In genomic region chr3:138964264-138964663, GRCh38 we compare ENCODE assay signal across 30 cellular contexts. TPM values are rescaled to one million over a fixed set of nuclear protein-coding genes. Genes with fewer than 3 reads are reported as not detected.
"Had no signal": no experiment of that assay in that cellular context is flagged by ENCODE, and none has a peak within 500 bp of the region (broad histone marks: within the 10 kb centered on the region; RNA-seq: fewer than 3 reads in every experiment).

No MANE protein-coding gene starts in this region.

- H3K27me3 ChIP-seq: ascending aorta had no signal

- H3K4me3 ChIP-seq: ascending aorta had no signal

- ATAC-seq: activated CD8-positive, alpha-beta T cell treated with anti-CD3 and anti-CD28 coated beads for 36 hours; activated naive CD8-positive, alpha-beta T cell treated with anti-CD3 and anti-CD28 coated beads, Interleukin-2, amount 50 U/mL, for 24 hours had no signal

- H3K27ac ChIP-seq: ascending aorta, VCaP had no signal

- DNase-seq: activated B cell treated with CpG ODN at 0.5 μM for 24 hours; activated CD4-positive, alpha-beta memory T cell treated with anti-CD3 and anti-CD28 coated beads for 36 hours; activated CD4-positive, alpha-beta T cell treated with anti-CD3 and anti-CD28 coated beads for 4 hours; activated CD4-positive, alpha-beta T cell treated with anti-CD3 and anti-CD28 coated beads, Interleukin-2, amount 10 ng/mL, durations not matched to agents 24 days and 14 days; activated CD4-positive, alpha-beta T cell treated with anti-CD3 and anti-CD28 coated beads, Interleukin-2, amount 50 U/mL, for 1 hour; activated CD4-positive, alpha-beta T cell treated with anti-CD3 and anti-CD28 coated beads, Interleukin-2, amount 50 U/mL, for 4 hours; activated CD4-positive, CD25-positive, alpha-beta regulatory T cell treated with anti-CD3 and anti-CD28 coated beads, Interleukin-2, amount 50 U/mL, for 72 hours; activated CD8-positive, alpha-beta memory T cell treated with anti-CD3 and anti-CD28 coated beads, Interleukin-2, amount 50 U/mL, for 4 hours; activated CD8-positive, alpha-beta T cell treated with anti-CD3 and anti-CD28 coated beads for 36 hours; activated effector memory CD4-positive, alpha-beta T cell treated with Interleukin-2 at 50 U/mL for 16 hours; activated gamma-delta T cell; activated naive CD4-positive, alpha-beta T cell treated with anti-CD3 and anti-CD28 coated beads, Interleukin-2, amount 10 ng/mL, durations not matched to agents 7 days and 5 days; activated naive CD4-positive, alpha-beta T cell treated with Interleukin-2 at 50 U/mL for 16 hours; activated naive CD8-positive, alpha-beta T cell treated with anti-CD3 and anti-CD28 coated beads, Interleukin-2, amount 10 ng/mL, durations not matched to agents 7 days and 5 days; activated naive CD8-positive, alpha-beta T cell treated with anti-CD3 and anti-CD28 coated beads, Interleukin-2, amount 50 U/mL, for 24 hours; activated T-cell treated with anti-CD3 and anti-CD28 coated beads, Interleukin-2, amount 50 U/mL, for 24 hours; activated T-cell treated with anti-CD3 and anti-CD28 coated beads, Interleukin-2, amount 50 U/mL, for 48 hours; amygdala; anterior cingulate cortex; central memory CD4-positive, alpha-beta T cell; T-helper 2 cell; T-helper 9 cell had no signal

- FAIRE-seq: colon, TTC549 had no signal

- H3K36me3 ChIP-seq: ascending aorta had no signal

- H3K4me1 ChIP-seq: ascending aorta had no signal

RNA-seq across cellular contexts. Expression of gene FOXL2NB, which starts 17.2 kb away (rescaled TPM):
- total RNA-seq: activated B cell treated with CpG ODN at 0.5 μM for 24 hours; activated CD4-positive, alpha-beta memory T cell treated with anti-CD3 and anti-CD28 coated beads for 36 hours; activated CD4-positive, alpha-beta T cell treated with anti-CD3 and anti-CD28 coated beads, Interleukin-2, amount 10 ng/mL, durations not matched to agents 24 days and 14 days; activated CD8-positive, alpha-beta memory T cell treated with anti-CD3 and anti-CD28 coated beads for 36 hours; activated CD8-positive, alpha-beta T cell treated with anti-CD3 and anti-CD28 coated beads for 36 hours; activated naive CD8-positive, alpha-beta T cell treated with anti-CD3 and anti-CD28 coated beads, Interleukin-2, amount 10 ng/mL, durations not matched to agents 7 days and 5 days; activated T-helper 2 cell treated with anti-CD3 and anti-CD28 coated beads, Interferon-gamma antibody, Interleukin-2, Interleukin-4, amounts not matched to agents 10 μg/mL and 5 μg/mL and 100 μg/mL, durations not matched to agents 14 hours and 24 hours and 36 hours; ascending aorta; cardiac septum had no signal

RNA-seq across cellular contexts. Expression of gene FOXL2, which starts 17.3 kb away (rescaled TPM):
- total RNA-seq: activated B cell treated with CpG ODN at 0.5 μM for 24 hours; activated CD4-positive, alpha-beta memory T cell treated with anti-CD3 and anti-CD28 coated beads for 36 hours; activated CD4-positive, alpha-beta T cell treated with anti-CD3 and anti-CD28 coated beads, Interleukin-2, amount 10 ng/mL, durations not matched to agents 24 days and 14 days; activated CD8-positive, alpha-beta T cell treated with anti-CD3 and anti-CD28 coated beads for 36 hours; activated naive CD8-positive, alpha-beta T cell treated with anti-CD3 and anti-CD28 coated beads, Interleukin-2, amount 10 ng/mL, durations not matched to agents 7 days and 5 days; activated T-helper 2 cell treated with anti-CD3 and anti-CD28 coated beads, Interferon-gamma antibody, Interleukin-2, Interleukin-4, amounts not matched to agents 10 μg/mL and 5 μg/mL and 100 μg/mL, durations not matched to agents 14 hours and 24 hours and 36 hours; ascending aorta had no signal

RNA-seq across cellular contexts. Expression of gene PRR23A, which starts 41.8 kb away (rescaled TPM):
- total RNA-seq: activated B cell treated with CpG ODN at 0.5 μM for 24 hours; activated CD4-positive, alpha-beta memory T cell treated with anti-CD3 and anti-CD28 coated beads for 36 hours; activated CD4-positive, alpha-beta T cell treated with anti-CD3 and anti-CD28 coated beads, Interleukin-2, amount 10 ng/mL, durations not matched to agents 24 days and 14 days; activated CD8-positive, alpha-beta memory T cell treated with anti-CD3 and anti-CD28 coated beads for 36 hours; activated CD8-positive, alpha-beta T cell treated with anti-CD3 and anti-CD28 coated beads for 36 hours; activated naive CD8-positive, alpha-beta T cell treated with anti-CD3 and anti-CD28 coated beads, Interleukin-2, amount 10 ng/mL, durations not matched to agents 7 days and 5 days; activated T-helper 2 cell treated with anti-CD3 and anti-CD28 coated beads, Interferon-gamma antibody, Interleukin-2, Interleukin-4, amounts not matched to agents 10 μg/mL and 5 μg/mL and 100 μg/mL, durations not matched to agents 14 hours and 24 hours and 36 hours; ascending aorta; cardiac septum; cerebellum had no signal

RNA-seq across cellular contexts. Expression of gene PRR23B, which starts 56.5 kb away (rescaled TPM):
- total RNA-seq: activated B cell treated with CpG ODN at 0.5 μM for 24 hours; activated CD4-positive, alpha-beta memory T cell treated with anti-CD3 and anti-CD28 coated beads for 36 hours; activated CD4-positive, alpha-beta T cell treated with anti-CD3 and anti-CD28 coated beads, Interleukin-2, amount 10 ng/mL, durations not matched to agents 24 days and 14 days; activated CD8-positive, alpha-beta memory T cell treated with anti-CD3 and anti-CD28 coated beads for 36 hours; activated CD8-positive, alpha-beta T cell treated with anti-CD3 and anti-CD28 coated beads for 36 hours; activated naive CD8-positive, alpha-beta T cell treated with anti-CD3 and anti-CD28 coated beads, Interleukin-2, amount 10 ng/mL, durations not matched to agents 7 days and 5 days; activated T-helper 2 cell treated with anti-CD3 and anti-CD28 coated beads, Interferon-gamma antibody, Interleukin-2, Interleukin-4, amounts not matched to agents 10 μg/mL and 5 μg/mL and 100 μg/mL, durations not matched to agents 14 hours and 24 hours and 36 hours; ascending aorta; cardiac septum; cerebellum had no signal
